29 cellular contexts compared by ENCODE assay signal in the genomic region with DNA sequence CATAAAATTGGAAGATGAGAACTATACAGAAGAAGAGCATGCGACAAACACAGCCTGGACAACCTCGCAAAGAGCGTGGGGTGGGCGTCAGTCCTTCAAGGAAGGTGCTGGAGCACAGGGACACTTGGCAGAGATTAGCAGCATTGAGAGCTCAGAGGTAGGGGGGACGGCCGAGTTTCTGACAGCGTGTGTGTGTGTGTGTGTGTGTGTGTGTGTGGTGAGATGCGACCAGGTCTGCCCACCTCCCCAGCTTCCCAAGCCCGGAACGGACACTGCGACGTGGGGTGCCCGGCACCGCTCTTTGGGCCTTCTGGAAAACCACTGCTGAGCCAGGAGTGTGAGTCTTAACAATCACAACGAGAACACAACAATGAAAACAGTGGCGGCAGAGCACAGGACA.
"Had no signal": no experiment of that assay in that cellular context is flagged by ENCODE, and none has a peak within 500 bp of the region (broad histone marks: within the 10 kb centered on the region; RNA-seq: fewer than 3 reads in every experiment).

No MANE protein-coding gene starts in this region.

- H3K4me1 ChIP-seq: heart left ventricle, left lung, lower lobe of right lung, pancreas, right atrium auricular region, transverse colon, vagina had no signal

- H3K9me3 Mint-ChIP-seq: immature natural killer cell; naive thymus-derived CD8-positive, alpha-beta T cell; nephron; stimulated activated memory B cell treated with anti-CD40 and anti-IgM and Interleukin-4, amounts not matched to agents 10 μg/mL and 1 μg/mL and 100 μg/mL, for 72 hours; stimulated activated naive CD8-positive, alpha-beta T cell treated with anti-CD3 and anti-CD28 coated beads, Interleukin-15, amount 100 ng/mL, for 72 hours had no signal

- H3K4me3 ChIP-seq: heart left ventricle, left lung, lower lobe of right lung, pancreas, right atrium auricular region, right lobe of liver, smooth muscle cell, transverse colon, upper lobe of left lung, vagina had no signal

- FAIRE-seq: islet of Langerhans, pancreas had no signal

- ATAC-seq: heart left ventricle; left cardiac atrium; left lung; lower lobe of right lung; naive thymus-derived CD8-positive, alpha-beta T cell; pancreas; right lobe of liver; stimulated activated memory B cell treated with anti-CD40 and anti-IgM and Interleukin-4, amounts not matched to agents 10 μg/mL and 1 μg/mL and 100 μg/mL, for 72 hours; stimulated activated naive CD8-positive, alpha-beta T cell treated with anti-CD3 and anti-CD28 coated beads, Interleukin-15, amount 100 ng/mL, for 72 hours had no signal

- H3K9me3 ChIP-seq: heart left ventricle, left lung, lower lobe of right lung, pancreas, right atrium auricular region, right lobe of liver, transverse colon, upper lobe of left lung, vagina had no signal

- H3K4me3 Mint-ChIP-seq: immature natural killer cell; naive thymus-derived CD8-positive, alpha-beta T cell; nephron; stimulated activated memory B cell treated with anti-CD40 and anti-IgM and Interleukin-4, amounts not matched to agents 10 μg/mL and 1 μg/mL and 100 μg/mL, for 72 hours; stimulated activated naive CD8-positive, alpha-beta T cell treated with anti-CD3 and anti-CD28 coated beads, Interleukin-15, amount 100 ng/mL, for 72 hours had no signal

- H3K4me1 Mint-ChIP-seq: immature natural killer cell; naive thymus-derived CD8-positive, alpha-beta T cell; nephron; stimulated activated memory B cell treated with anti-CD40 and anti-IgM and Interleukin-4, amounts not matched to agents 10 μg/mL and 1 μg/mL and 100 μg/mL, for 72 hours; stimulated activated naive CD8-positive, alpha-beta T cell treated with anti-CD3 and anti-CD28 coated beads, Interleukin-15, amount 100 ng/mL, for 72 hours had no signal

- H3K27me3 ChIP-seq: pancreas, right atrium auricular region, right lobe of liver, upper lobe of left lung, vagina had no signal

- H3K27ac Mint-ChIP-seq: immature natural killer cell; naive thymus-derived CD8-positive, alpha-beta T cell; nephron; progenitor cell of endocrine pancreas; stimulated activated memory B cell treated with anti-CD40 and anti-IgM and Interleukin-4, amounts not matched to agents 10 μg/mL and 1 μg/mL and 100 μg/mL, for 72 hours had no signal

- H3K4me2 ChIP-seq: smooth muscle cell had no signal

- H3K36me3 Mint-ChIP-seq: immature natural killer cell; stimulated activated memory B cell treated with anti-CD40 and anti-IgM and Interleukin-4, amounts not matched to agents 10 μg/mL and 1 μg/mL and 100 μg/mL, for 72 hours had no signal

- H3K27ac ChIP-seq: heart left ventricle, left lung, lower lobe of right lung, pancreas, right atrium auricular region, right lobe of liver, transverse colon, upper lobe of left lung, vagina had no signal

- DNase-seq: heart left ventricle; hypothalamus; immature natural killer cell; kidney glomerular epithelial cell; left cardiac atrium; left lung; lower lobe of right lung; mammary epithelial cell; mesenchymal stem cell; naive thymus-derived CD8-positive, alpha-beta T cell; nucleus accumbens; pancreas; stimulated activated CD4-positive, alpha-beta T cell treated with anti-CD3 and anti-CD28 coated beads, Interleukin-12 subunit alpha, Interleukin-12 subunit beta, amount 100 ng/mL, for 4 hours; stimulated activated CD4-positive, alpha-beta T cell treated with anti-CD3 and anti-CD28 coated beads, Interleukin-15, amount 100 ng/mL, for 24 hours; stimulated activated CD4-positive, alpha-beta T cell treated with anti-CD3 and anti-CD28 coated beads, Interleukin-2, amount 100 ng/mL, for 24 hours; stimulated activated CD4-positive, alpha-beta T cell treated with anti-CD3 and anti-CD28 coated beads, Interleukin-4, amount 100 ng/mL, for 1 hour; stimulated activated naive CD4-positive, alpha-beta T cell treated with Interleukin-2 at 50 U/mL for 16 hours; stimulated activated naive CD8-positive, alpha-beta T cell treated with anti-CD3 and anti-CD28 coated beads, Interleukin-15, amount 100 ng/mL, for 72 hours; substantia nigra; transverse colon had no signal

- H3K36me3 ChIP-seq: heart left ventricle, left lung, lower lobe of right lung, pancreas, right atrium auricular region, right lobe of liver, transverse colon, upper lobe of left lung, vagina had no signal
